In the genomic region with DNA sequence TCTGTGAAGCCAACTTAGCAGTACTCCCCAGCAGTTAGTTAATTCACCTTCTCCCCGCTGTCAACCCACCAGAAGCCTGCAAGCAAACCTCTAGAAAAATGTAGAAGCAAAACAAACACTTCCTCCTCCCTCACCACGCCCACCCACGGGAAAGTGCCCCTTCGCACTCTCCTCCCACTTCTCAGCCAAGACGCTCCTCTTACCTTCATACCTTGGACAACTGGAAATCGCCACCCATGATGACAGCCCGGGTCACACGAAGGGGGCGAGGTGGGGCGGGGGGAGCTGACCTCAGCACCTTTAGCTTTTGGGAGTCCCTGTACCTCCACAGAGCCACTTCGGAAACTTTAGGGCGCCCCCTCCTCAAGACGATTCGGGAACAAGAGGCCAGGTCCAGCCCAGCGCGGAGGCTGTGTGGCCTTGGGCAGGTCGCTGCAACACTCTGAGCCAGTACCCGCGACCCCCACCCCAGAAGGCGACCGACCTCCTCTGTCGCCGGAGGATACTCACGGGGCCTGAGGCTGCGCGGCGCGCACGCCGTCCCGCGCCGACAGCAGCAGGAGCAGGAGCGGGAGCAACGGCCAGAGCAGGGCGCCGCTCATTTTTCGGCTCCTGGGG, we compare ENCODE assay signal across 10 cellular contexts. TPM values are rescaled to one million over a fixed set of nuclear protein-coding genes. Genes with fewer than 3 reads are reported as not detected.
A peak's percentile ranks its signal among the peaks of the same experiment; 100 is the strongest.
DNase-seq lines count a peak whose midpoint lies in the region; ATAC-seq and TF ChIP-seq lines count a peak whose summit lies in the region.
"Had no signal": no experiment of that assay in that cellular context is flagged by ENCODE, and none has a peak within 500 bp of the region (broad histone marks: within the 10 kb centered on the region; RNA-seq: fewer than 3 reads in every experiment).

No MANE protein-coding gene starts in this region.

- no peak for TF ChIP-seq POLR2A in Peyer's patch (IDR thresholded peaks at IDR 0.05)

- no peak overlapping the region for H3K4ac ChIP-seq in mesendoderm (ENCODE audit: low read depth, low read length)

- no peaks in the 10 kb centered on the region for H3K36me3 Mint-ChIP-seq in central memory CD8-positive, alpha-beta T cell (ENCODE audit: insufficient read depth)

- peaks cover 71% of the 10 kb centered on the region for H3K27me3 Mint-ChIP-seq in central memory CD8-positive, alpha-beta T cell

- H3K36me3 ChIP-seq in mesendoderm (ENCODE audit: control insufficient read depth, insufficient read depth, low read length) = no peaks in the 10 kb centered on the region
- no peaks in the 10 kb centered on the region for H3K36me3 ChIP-seq in upper lobe of right lung
- no peaks in the 10 kb centered on the region for H3K36me3 ChIP-seq in Peyer's patch
- H3K36me3 ChIP-seq: SJSA1 had no signal

- no peak overlapping the region for H4K8ac ChIP-seq in mesendoderm (ENCODE audit: low read depth, low read length)

- H3K4me1 Mint-ChIP-seq in central memory CD8-positive, alpha-beta T cell = peaks cover 8% of the 10 kb centered on the region

- peaks cover 13% of the 10 kb centered on the region for H3K9me3 Mint-ChIP-seq in central memory CD8-positive, alpha-beta T cell

- no peak overlapping the region for H4K5ac ChIP-seq in mesendoderm (ENCODE audit: low read length)

- no peak for ATAC-seq in Right ventricle myocardium inferior
- no peak for ATAC-seq in left cardiac atrium
- no peak for ATAC-seq in central memory CD8-positive, alpha-beta T cell (replicated peaks; ENCODE audit: extremely low read depth, poor library complexity, severe bottlenecking)
- peak; percentile 64 for ATAC-seq in upper lobe of right lung

- TF ChIP-seq CTCF in upper lobe of right lung (IDR thresholded peaks at IDR 0.05) (no peak), Peyer's patch (IDR thresholded peaks at IDR 0.05) (no peak)

- no peaks in the 10 kb centered on the region for H3K79me2 ChIP-seq in mesendoderm (ENCODE audit: control insufficient read depth, insufficient read depth, low read length)

- no peak overlapping the region for H3K18ac ChIP-seq in mesendoderm (ENCODE audit: low read length)

- H3K27me3 ChIP-seq in mesendoderm (ENCODE audit: insufficient read depth, low read length, poor library complexity) (no peaks in the 10 kb centered on the region), upper lobe of right lung (peaks cover 13% of the 10 kb centered on the region), Peyer's patch (peaks cover 0 to 10% of the 10 kb centered on the region in 2 donors)

- H3K4me3 ChIP-seq in mesendoderm (ENCODE audit: low read length) (peak overlapping the region; percentile 52), upper lobe of right lung (peak overlapping the region; percentile 51), Peyer's patch (peak overlapping the region in 2 of 4 donors; percentile 27 to 31)
- H3K4me3 ChIP-seq: SJSA1 had no signal

- H3K4me3 Mint-ChIP-seq in central memory CD8-positive, alpha-beta T cell = peak overlapping the region; percentile 34

- H3K27ac Mint-ChIP-seq in central memory CD8-positive, alpha-beta T cell (ENCODE audit: low read depth) = no peak overlapping the region

- H2BK15ac ChIP-seq in mesendoderm (replicated peaks; ENCODE audit: low read depth) = no peak overlapping the region

- peak overlapping the region; percentile 69 for H3K9ac ChIP-seq in mesendoderm (ENCODE audit: low read length)

- H2AK5ac ChIP-seq in mesendoderm (ENCODE audit: low read length) = no peak overlapping the region

- peak overlapping the region; percentile 88 for H3K56ac ChIP-seq in mesendoderm (ENCODE audit: low read length)

- no peak overlapping the region for H3K23ac ChIP-seq in mesendoderm (ENCODE audit: low read length)

- no peak overlapping the region for H2BK5ac ChIP-seq in mesendoderm (ENCODE audit: low read length)

- H2BK120ac ChIP-seq in mesendoderm (ENCODE audit: low read depth, low read length) = no peak overlapping the region

- DNase-seq in Right ventricle myocardium inferior (ENCODE audit: missing footprints) (peak; percentile 35), left cardiac atrium (no peak), mesendoderm (peak; percentile 28), upper lobe of right lung (peak; percentile 84), kidney tubule cell (ENCODE audit: low spot score) (no peak), Peyer's patch (no peak), GOT3 (lab: John Stamatoyannopoulos, UW) (no peak)
- no peak for DNase-seq in central memory CD8-positive, alpha-beta T cell (ENCODE audit: low spot score in 2 of 2)

- intact Hi-C loops in Right ventricle myocardium inferior (cut with DNase I) = no loop called here
- intact Hi-C loops in left cardiac atrium (cut with DNase I) = no loop called here
- intact Hi-C loops in upper lobe of right lung (cut with DNase I) = no loop called here

- peak overlapping the region; percentile 42 for H3K4me2 ChIP-seq in mesendoderm (ENCODE audit: low read length)

- H3K4me1 ChIP-seq in mesendoderm (ENCODE audit: control insufficient read depth, low read depth, low read length) (no peaks in the 10 kb centered on the region), upper lobe of right lung (peaks cover 24% of the 10 kb centered on the region), Peyer's patch (peaks cover 0 to 12% (median 3%) of the 10 kb centered on the region in 4 donors)

- no CpG with 5 or more reads among the region's 38 CpGs for WGBS in mesendoderm (ENCODE audit: extremely low coverage, insufficient coverage, low lambda C conversion rate)

- no peaks in the 10 kb centered on the region for H3K9me3 ChIP-seq in upper lobe of right lung
- peaks cover 0 to 10% (median 0%) of the 10 kb centered on the region in 4 donors for H3K9me3 ChIP-seq in Peyer's patch

- no peaks in the 10 kb centered on the region for H3K79me1 ChIP-seq in mesendoderm (ENCODE audit: low read length)

- H3K27ac ChIP-seq in mesendoderm (ENCODE audit: low read depth, low read length) (no peak overlapping the region), upper lobe of right lung (peak overlapping the region; percentile 42), Peyer's patch (no peak overlapping the region)
- H3K27ac ChIP-seq: SJSA1 had no signal

RNA-seq across cellular contexts. Expression of a gene that starts 0.5 kb away (rescaled TPM):
- total RNA-seq in Right ventricle myocardium inferior = 16.0 TPM
- 10 to 100 TPM in 1 of 2 donors, 1 to 10 TPM in 1; 8.9 to 11.3 TPM for total RNA-seq in left cardiac atrium
- 2.1 TPM for polyA plus RNA-seq in mesendoderm (2013, experiment 1 of 2)
- 2.3 TPM for polyA plus RNA-seq in mesendoderm (2013, experiment 2 of 2)
- 50.9 TPM for total RNA-seq in upper lobe of right lung
- total RNA-seq in Peyer's patch = 10 to 100 TPM in 1 of 4 donors, 1 to 10 TPM in 3; 2.6 to 10.7 (median 5.2) TPM
- total RNA-seq: HT1080 had no signal

RNA-seq across cellular contexts. Expression of a gene that starts 49.1 kb away (rescaled TPM):
- total RNA-seq in Right ventricle myocardium inferior = 5.4 TPM
- 1 to 10 TPM; 3.9 to 5.0 TPM for total RNA-seq in left cardiac atrium
- polyA plus RNA-seq in mesendoderm (2013, experiment 1 of 2) = 24.9 TPM
- 24.3 TPM for polyA plus RNA-seq in mesendoderm (2013, experiment 2 of 2)
- 8.1 TPM for total RNA-seq in upper lobe of right lung
- total RNA-seq in Peyer's patch = 10 to 100 TPM in 2 of 4 donors, 1 to 10 TPM in 2; 9.7 to 29.7 (median 10.1) TPM

RNA-seq across cellular contexts. Expression of a gene that starts 49.4 kb away (rescaled TPM):
- 33.2 TPM for total RNA-seq in Right ventricle myocardium inferior
- 10 to 100 TPM; 32.5 to 44.6 TPM for total RNA-seq in left cardiac atrium
- polyA plus RNA-seq in mesendoderm (2013, experiment 1 of 2) = 28.8 TPM
- polyA plus RNA-seq in mesendoderm (2013, experiment 2 of 2) = 29.1 TPM
- 137 TPM for total RNA-seq in upper lobe of right lung
- total RNA-seq in Peyer's patch = 100 to 1,000 TPM in 3 of 4 donors, 10 to 100 TPM in 1; 65.3 to 578 (median 143) TPM

Comparison
In these comparisons a context has a peak if more than half of its experiments do, and no peak if none do; other contexts are left out.
1. DNase-seq: peak in Right ventricle myocardium inferior (single experiment), mesendoderm (single experiment) and upper lobe of right lung (single experiment); none in left cardiac atrium (single experiment), central memory CD8-positive, alpha-beta T cell (0 of 2), kidney tubule cell (single experiment), Peyer's patch (0 of 3) and GOT3 (single experiment).